Comparison of ENCODE assay signal across 11 cellular contexts in the genomic region with DNA sequence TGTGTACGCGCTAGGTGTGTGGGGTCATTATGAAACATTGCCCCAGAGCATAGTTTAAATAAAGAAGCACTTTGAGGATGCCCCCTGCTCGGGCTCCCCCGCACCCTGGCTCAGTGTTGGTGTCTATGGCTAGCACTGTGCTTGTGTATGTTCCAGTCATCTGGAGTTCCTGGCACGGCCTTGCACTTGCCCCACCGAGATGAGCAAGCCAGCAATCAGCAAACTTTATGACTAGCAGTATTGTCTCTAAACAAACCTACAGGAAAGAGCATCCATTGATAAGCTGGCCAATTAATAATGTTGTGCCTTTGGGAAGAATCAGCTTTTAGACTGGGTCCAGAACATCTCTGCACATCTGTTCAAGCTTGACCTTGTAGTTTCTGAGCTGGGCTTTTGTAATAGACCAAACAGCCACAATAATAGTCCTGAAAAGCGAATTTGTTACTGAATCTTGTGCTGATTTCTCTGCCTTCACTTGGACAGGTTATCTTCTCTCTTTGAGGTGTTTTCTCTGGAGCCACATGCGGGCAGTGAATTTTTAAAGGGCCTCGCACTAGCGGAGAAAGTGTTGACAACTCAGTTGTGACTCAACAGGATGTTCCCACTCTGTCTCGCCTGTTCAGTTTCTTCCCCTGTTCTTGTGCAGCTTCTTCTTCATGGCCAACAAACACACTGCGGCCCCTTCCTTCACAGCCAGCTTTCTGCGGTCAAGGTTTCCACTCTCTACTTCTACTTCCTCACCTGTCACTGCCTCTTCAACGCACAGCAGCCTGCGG. TPM values are rescaled to one million over a fixed set of nuclear protein-coding genes. Genes with fewer than 3 reads are reported as not detected.
DNase-seq lines count a peak whose midpoint lies in the region; ATAC-seq and TF ChIP-seq lines count a peak whose summit lies in the region.
"Had no signal": no experiment of that assay in that cellular context is flagged by ENCODE, and none has a peak within 500 bp of the region (broad histone marks: within the 10 kb centered on the region; RNA-seq: fewer than 3 reads in every experiment).

No MANE protein-coding gene starts in this region.

- no peaks in the 10 kb centered on the region for H3K9me3 ChIP-seq in right atrium auricular region

- peak overlapping the region in 1 of 2 donors; percentile 57 for H3K4me3 ChIP-seq in right atrium auricular region

- no peaks in the 10 kb centered on the region for H3K27me3 ChIP-seq in right atrium auricular region

- peaks cover 2% of the 10 kb centered on the region for H3K4me1 Mint-ChIP-seq in osteocyte (ENCODE audit: unreplicated experiment)

- no peak for TF ChIP-seq CTCF in right atrium auricular region (IDR thresholded peaks at IDR 0.05)
- TF ChIP-seq CTCF in osteocyte (IDR thresholded peaks at IDR 0.05), result no peak

- DNase-seq in Ammon's horn (ENCODE audit: low spot score), result peak; percentile 86
- DNase-seq in right atrium auricular region (ENCODE audit: low spot score), result no peak
- DNase-seq in osteocyte (ENCODE audit: extremely low spot score, unreplicated experiment), result no peak
- no peak for DNase-seq in activated naive CD4-positive, alpha-beta T cell treated with anti-CD3 and anti-CD28 coated beads, Interleukin-2, amount 50 U/mL, for 72 hours (ENCODE audit: low spot score in 2 of 2)
- no peak for DNase-seq in DMS114 treated with DMSO at 0.1 percent for 48 hours (lab: John Stamatoyannopoulos, UW; ENCODE audit: unreplicated experiment)
- DNase-seq in iPS-NIHi11 (ENCODE audit: low spot score), result no peak
- DNase-seq: activated CD4-positive, alpha-beta T cell treated with anti-CD3 and anti-CD28 coated beads for 1 hour; CD8-positive, alpha-beta memory T cell; NCI-H446 treated with DMSO at 0.1 percent for 48 hours had no signal

- no peaks in the 10 kb centered on the region for H3K36me3 Mint-ChIP-seq in osteocyte (ENCODE audit: unreplicated experiment)
- H3K36me3 Mint-ChIP-seq in activated naive CD4-positive, alpha-beta T cell treated with anti-CD3 and anti-CD28 coated beads, Interleukin-2, amount 50 U/mL, for 72 hours, result no peaks in the 10 kb centered on the region
- H3K36me3 Mint-ChIP-seq: CD8-positive, alpha-beta memory T cell had no signal

- peak overlapping the region; percentile 77 for H3K4me3 Mint-ChIP-seq in osteocyte (ENCODE audit: unreplicated experiment)

- H3K27ac Mint-ChIP-seq in osteocyte (ENCODE audit: unreplicated experiment), result peak overlapping the region; percentile 76
- H3K27ac Mint-ChIP-seq in activated naive CD4-positive, alpha-beta T cell treated with anti-CD3 and anti-CD28 coated beads, Interleukin-2, amount 50 U/mL, for 72 hours, result peak overlapping the region in 1 of 2 donors; percentile 14
- H3K27ac Mint-ChIP-seq: CD8-positive, alpha-beta memory T cell had no signal

- no peaks in the 10 kb centered on the region for H3K9me3 Mint-ChIP-seq in osteocyte (ENCODE audit: unreplicated experiment)
- no peaks in the 10 kb centered on the region for H3K9me3 Mint-ChIP-seq in activated naive CD4-positive, alpha-beta T cell treated with anti-CD3 and anti-CD28 coated beads, Interleukin-2, amount 50 U/mL, for 72 hours

- ATAC-seq in activated naive CD4-positive, alpha-beta T cell treated with anti-CD3 and anti-CD28 coated beads, Interleukin-2, amount 50 U/mL, for 72 hours, result no peak
- ATAC-seq in HG03571 (IDR thresholded peaks at IDR 0.05; ENCODE audit: unreplicated experiment), result no peak

- H3K27me3 Mint-ChIP-seq in osteocyte (ENCODE audit: unreplicated experiment), result no peaks in the 10 kb centered on the region

- H3K36me3 ChIP-seq in right atrium auricular region, result no peaks in the 10 kb centered on the region

- no peaks in the 10 kb centered on the region for H3K4me1 ChIP-seq in right atrium auricular region

- H3K27ac ChIP-seq in angular gyrus (ENCODE audit: low read depth, low read length), result peak overlapping the region; percentile 95
- H3K27ac ChIP-seq in right atrium auricular region, result peak overlapping the region; percentile 58 to 63

RNA-seq across cellular contexts. Expression of a gene that starts 0.9 kb away (rescaled TPM):
- total RNA-seq in right atrium auricular region, result 10 to 100 TPM in 1 of 2 donors, 1 to 10 TPM in 1; 9.2 to 13.6 TPM
- total RNA-seq in osteocyte, result 2.4 and 2.5 TPM in 2 replicates
- not detected for total RNA-seq in activated naive CD4-positive, alpha-beta T cell treated with anti-CD3 and anti-CD28 coated beads, Interleukin-2, amount 50 U/mL, for 72 hours
- total RNA-seq: CD8-positive, alpha-beta memory T cell had no signal
